ENCODE assay signal across 30 cellular contexts in the genomic region with DNA sequence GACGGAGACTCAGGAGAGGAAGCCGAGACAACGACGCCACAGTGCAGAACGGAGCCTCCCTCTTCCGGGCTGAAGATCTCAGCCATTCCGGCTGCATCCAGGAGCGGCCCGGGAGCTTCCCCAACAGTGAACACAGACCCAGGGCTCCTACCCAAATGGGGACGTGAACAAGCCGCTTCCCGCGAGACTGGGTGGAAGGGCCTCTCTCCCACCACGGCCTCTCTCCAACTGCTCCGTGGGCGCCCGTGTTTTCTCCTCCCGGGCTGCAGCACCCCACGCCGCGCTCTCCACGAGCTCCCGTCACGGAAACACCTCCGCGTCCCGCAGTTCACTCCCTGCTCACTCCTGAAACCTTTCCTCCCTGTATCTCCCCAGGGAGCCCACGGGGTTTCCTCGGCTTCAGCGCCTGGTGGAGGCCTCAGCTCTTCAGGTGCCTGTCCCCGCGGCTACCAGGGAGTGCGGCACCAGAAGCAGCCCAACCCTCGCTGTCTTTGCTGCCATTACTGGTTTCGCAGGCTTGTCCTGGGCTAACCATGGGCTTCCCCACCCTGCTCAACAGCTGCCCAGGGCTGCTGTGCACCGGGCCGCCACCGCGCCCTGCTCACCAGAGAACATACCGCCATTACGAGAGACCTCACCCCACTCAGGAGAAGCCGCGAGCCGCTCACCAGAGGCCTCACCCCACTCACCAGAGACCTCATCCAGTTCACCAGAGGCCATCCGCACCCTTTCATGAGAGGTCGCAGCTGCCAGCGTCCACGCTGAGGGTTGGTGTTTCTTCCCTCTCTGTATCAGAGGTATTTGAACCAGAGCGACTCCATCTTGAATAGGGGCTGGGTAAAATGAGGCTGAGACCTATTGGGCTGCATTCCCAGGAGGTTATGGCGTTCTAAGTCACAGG.
"Had no signal": no experiment of that assay in that cellular context is flagged by ENCODE, and none has a peak within 500 bp of the region (broad histone marks: within the 10 kb centered on the region; RNA-seq: fewer than 3 reads in every experiment).

No MANE protein-coding gene starts in this region.

- H3K9me3 ChIP-seq: neutrophil, ovary, suprapubic skin, transverse colon, uterus had no signal

- H3K4me3 ChIP-seq: heart right ventricle, left lung, lung, ovary, smooth muscle cell, suprapubic skin, transverse colon, uterus had no signal

- H3K36me3 ChIP-seq: brain microvascular endothelial cell, heart right ventricle, left lung, neutrophil, ovary, suprapubic skin, transverse colon, uterus had no signal

- H3K27ac ChIP-seq: brain microvascular endothelial cell, heart right ventricle, left lung, neutrophil, ovary, suprapubic skin, transverse colon, uterus had no signal

- H3K9me3 Mint-ChIP-seq: activated CD4-positive, alpha-beta T cell treated with anti-CD3 and anti-CD28 coated beads, Interleukin-2, amount 10 ng/mL, durations not matched to agents 24 days and 14 days; activated naive CD8-positive, alpha-beta T cell treated with anti-CD3 and anti-CD28 coated beads, Interleukin-2, amount 10 ng/mL, durations not matched to agents 7 days and 5 days; activated T-cell treated with anti-CD3 and anti-CD28 coated beads, Interleukin-2, amount 50 U/mL, for 24 hours; natural killer cell treated with Interleukin-12 subunit alpha and Interleukin-12 subunit beta and Interleukin-15 and Interleukin-18, amount 100 ng/mL, for 72 hours had no signal

- H3K4me3 Mint-ChIP-seq: activated CD4-positive, alpha-beta memory T cell treated with anti-CD3 and anti-CD28 coated beads, Interleukin-2, amount 10 ng/mL, durations not matched to agents 7 days and 5 days; activated CD4-positive, alpha-beta T cell treated with anti-CD3 and anti-CD28 coated beads, Interleukin-2, amount 10 ng/mL, durations not matched to agents 24 days and 14 days; activated naive CD4-positive, alpha-beta T cell treated with anti-CD3 and anti-CD28 coated beads, Interleukin-2, amount 10 ng/mL, durations not matched to agents 7 days and 5 days; activated naive CD8-positive, alpha-beta T cell treated with anti-CD3 and anti-CD28 coated beads, Interleukin-2, amount 10 ng/mL, durations not matched to agents 7 days and 5 days; activated T-cell treated with anti-CD3 and anti-CD28 coated beads, Interleukin-2, amount 50 U/mL, for 24 hours; endodermal cell; natural killer cell treated with Interleukin-12 subunit alpha and Interleukin-12 subunit beta and Interleukin-15 and Interleukin-18, amount 100 ng/mL, for 72 hours; T-helper 17 cell had no signal

- DNase-seq: activated CD4-positive, alpha-beta memory T cell treated with anti-CD3 and anti-CD28 coated beads, Interleukin-2, amount 10 ng/mL, durations not matched to agents 7 days and 5 days; activated CD4-positive, alpha-beta T cell treated with anti-CD3 and anti-CD28 coated beads, Interleukin-2, amount 10 ng/mL, durations not matched to agents 24 days and 14 days; activated CD4-positive, CD25-positive, alpha-beta regulatory T cell treated with anti-CD3 and anti-CD28 coated beads, Interleukin-2, amount 50 U/mL, for 72 hours; activated CD8-positive, alpha-beta memory T cell treated with anti-CD3 and anti-CD28 coated beads, Interleukin-2, amount 50 U/mL, for 48 hours; activated gamma-delta T cell; activated naive CD4-positive, alpha-beta T cell treated with anti-CD3 and anti-CD28 coated beads, Interleukin-2, amount 10 ng/mL, durations not matched to agents 7 days and 5 days; activated naive CD8-positive, alpha-beta T cell treated with anti-CD3 and anti-CD28 coated beads, Interleukin-2, amount 10 ng/mL, durations not matched to agents 7 days and 5 days; activated T-cell treated with anti-CD3 and anti-CD28 coated beads, Interleukin-2, amount 50 U/mL, for 24 hours; brain microvascular endothelial cell; caudate nucleus; cortex of kidney; endodermal cell; foreskin fibroblast; heart right ventricle; mesendoderm; ovary; stimulated activated CD4-positive, alpha-beta T cell treated with anti-CD3 and anti-CD28 coated beads, Interleukin-1b, Interleukin-23, amount 100 ng/mL, for 48 hours; stimulated activated naive CD4-positive, alpha-beta T cell; T-helper 17 cell; T1000; transverse colon; uterus had no signal

- H3K27ac Mint-ChIP-seq: activated CD4-positive, alpha-beta memory T cell treated with anti-CD3 and anti-CD28 coated beads, Interleukin-2, amount 10 ng/mL, durations not matched to agents 7 days and 5 days; activated CD4-positive, alpha-beta T cell treated with anti-CD3 and anti-CD28 coated beads, Interleukin-2, amount 10 ng/mL, durations not matched to agents 24 days and 14 days; activated naive CD4-positive, alpha-beta T cell treated with anti-CD3 and anti-CD28 coated beads, Interleukin-2, amount 10 ng/mL, durations not matched to agents 7 days and 5 days; activated naive CD8-positive, alpha-beta T cell treated with anti-CD3 and anti-CD28 coated beads, Interleukin-2, amount 10 ng/mL, durations not matched to agents 7 days and 5 days; activated T-cell treated with anti-CD3 and anti-CD28 coated beads, Interleukin-2, amount 50 U/mL, for 24 hours; endodermal cell; natural killer cell treated with Interleukin-12 subunit alpha and Interleukin-12 subunit beta and Interleukin-15 and Interleukin-18, amount 100 ng/mL, for 72 hours; progenitor cell of endocrine pancreas; T-helper 17 cell had no signal

- H3K4me1 Mint-ChIP-seq: activated CD4-positive, alpha-beta memory T cell treated with anti-CD3 and anti-CD28 coated beads, Interleukin-2, amount 10 ng/mL, durations not matched to agents 7 days and 5 days; activated CD4-positive, alpha-beta T cell treated with anti-CD3 and anti-CD28 coated beads, Interleukin-2, amount 10 ng/mL, durations not matched to agents 24 days and 14 days; activated naive CD4-positive, alpha-beta T cell treated with anti-CD3 and anti-CD28 coated beads, Interleukin-2, amount 10 ng/mL, durations not matched to agents 7 days and 5 days; activated naive CD8-positive, alpha-beta T cell treated with anti-CD3 and anti-CD28 coated beads, Interleukin-2, amount 10 ng/mL, durations not matched to agents 7 days and 5 days; T-helper 17 cell had no signal

- ATAC-seq: esophagus mucosa, left lung, T-helper 17 cell had no signal

- H3K27me3 ChIP-seq: brain microvascular endothelial cell, heart right ventricle, left lung, neutrophil, ovary, suprapubic skin, transverse colon, uterus had no signal

- H3K27me3 Mint-ChIP-seq: activated CD4-positive, alpha-beta memory T cell treated with anti-CD3 and anti-CD28 coated beads, Interleukin-2, amount 10 ng/mL, durations not matched to agents 7 days and 5 days; activated CD4-positive, alpha-beta T cell treated with anti-CD3 and anti-CD28 coated beads, Interleukin-2, amount 10 ng/mL, durations not matched to agents 24 days and 14 days; activated naive CD4-positive, alpha-beta T cell treated with anti-CD3 and anti-CD28 coated beads, Interleukin-2, amount 10 ng/mL, durations not matched to agents 7 days and 5 days; activated naive CD8-positive, alpha-beta T cell treated with anti-CD3 and anti-CD28 coated beads, Interleukin-2, amount 10 ng/mL, durations not matched to agents 7 days and 5 days; activated T-cell treated with anti-CD3 and anti-CD28 coated beads, Interleukin-2, amount 50 U/mL, for 24 hours; natural killer cell treated with Interleukin-12 subunit alpha and Interleukin-12 subunit beta and Interleukin-15 and Interleukin-18, amount 100 ng/mL, for 72 hours; progenitor cell of endocrine pancreas; T-helper 17 cell had no signal

- H3K36me3 Mint-ChIP-seq: activated naive CD4-positive, alpha-beta T cell treated with anti-CD3 and anti-CD28 coated beads, Interleukin-2, amount 10 ng/mL, durations not matched to agents 7 days and 5 days; activated naive CD8-positive, alpha-beta T cell treated with anti-CD3 and anti-CD28 coated beads, Interleukin-2, amount 10 ng/mL, durations not matched to agents 7 days and 5 days; natural killer cell treated with Interleukin-12 subunit alpha and Interleukin-12 subunit beta and Interleukin-15 and Interleukin-18, amount 100 ng/mL, for 72 hours had no signal

- H3K4me1 ChIP-seq: heart right ventricle, left lung, suprapubic skin, transverse colon, uterus had no signal
